25 cellular contexts compared by ENCODE assay signal in genomic region chr15:84985158-84985557, GRCh38. TPM values are rescaled to one million over a fixed set of nuclear protein-coding genes. Genes with fewer than 3 reads are reported as not detected.
A peak's percentile ranks its signal among the peaks of the same experiment; 100 is the strongest.
DNase-seq lines count a peak whose midpoint lies in the region; ATAC-seq and TF ChIP-seq lines count a peak whose summit lies in the region.
"Had no signal": no experiment of that assay in that cellular context is flagged by ENCODE, and none has a peak within 500 bp of the region (broad histone marks: within the 10 kb centered on the region; RNA-seq: fewer than 3 reads in every experiment).

No MANE protein-coding gene starts in this region.

- no peak for TF ChIP-seq CTCF in HEK293 (tag by site-specific recombination; IDR thresholded peaks at IDR 0.05)
- no peak for TF ChIP-seq CTCF in dorsolateral prefrontal cortex (IDR thresholded peaks at IDR 0.05 in 54 of 56, conservative IDR thresholded peaks at IDR 0.05 in 2 of 56; ENCODE audit: low read depth in 1 of 56, partially characterized antibody in 56 of 56)

- no CpG with 5 or more reads among the region's 2 CpGs for WGBS in trophoblast cell (ENCODE audit: extremely low coverage, insufficient coverage, insufficient read length)

- intact Hi-C loops in dorsolateral prefrontal cortex (cut with DNase I), result loop anchor here in 1 of 2 donors (5.0 kb wide), 1 partner anchor 37 kb away; no protein-coding TSS in a partner anchor

- no peak overlapping the region for H3K27ac ChIP-seq in BLaER1
- H3K27ac ChIP-seq in HEK293 (ENCODE audit: extremely low read depth, low read depth, low read length), result no peak overlapping the region; the same call in 1 of the 2 replicates
- peak overlapping the region in 53 of 59 donors; percentile 5 to 98 (median 94) for H3K27ac ChIP-seq in dorsolateral prefrontal cortex
- H3K27ac ChIP-seq in trophoblast cell (ENCODE audit: low read depth, low read length), result no peak overlapping the region
- H3K27ac ChIP-seq: psoas muscle, SJCRH30, tibial artery had no signal

- H3K4me3 ChIP-seq in BLaER1 (no peak overlapping the region), HEK293 (ENCODE audit: low read depth, low read length) (no peak overlapping the region), dorsolateral prefrontal cortex (peak overlapping the region in 49 of 59 donors; percentile 1 to 96 (median 88)), trophoblast cell (ENCODE audit: low read depth, low read length) (no peak overlapping the region)
- H3K4me3 ChIP-seq: psoas muscle, SJCRH30, tibial artery had no signal

- H3K4me1 Mint-ChIP-seq in stimulated activated naive B cell treated with anti-CD40 and anti-IgM and Interleukin-4, amounts not matched to agents 10 μg/mL and 1 μg/mL and 100 μg/mL, for 72 hours, result peaks cover 24 to 65% of the 10 kb centered on the region in 2 donors

- H2BK12ac ChIP-seq in trophoblast cell (ENCODE audit: low read length), result no peak overlapping the region

- H3K9me3 ChIP-seq in BLaER1 (no peaks in the 10 kb centered on the region), HEK293 (ENCODE audit: control insufficient read depth, insufficient read depth, low read depth, low read length) (no peaks in the 10 kb centered on the region), trophoblast cell (ENCODE audit: insufficient read depth, low read depth, low read length) (no peaks in the 10 kb centered on the region)
- H3K9me3 ChIP-seq: psoas muscle, SJCRH30, tibial artery had no signal

- H4K91ac ChIP-seq in trophoblast cell (ENCODE audit: low read depth, low read length), result no peak overlapping the region

- no peak overlapping the region for H2BK120ac ChIP-seq in trophoblast cell (ENCODE audit: insufficient read depth, low read length, poor library complexity)

- no peak for ATAC-seq in stimulated activated naive B cell treated with anti-CD40 and anti-IgM and Interleukin-4, amounts not matched to agents 10 μg/mL and 1 μg/mL and 100 μg/mL, for 72 hours (replicated peaks)
- ATAC-seq in HG03196 (IDR thresholded peaks at IDR 0.05; ENCODE audit: unreplicated experiment), result no peak
- ATAC-seq: activated T-helper 17 cell treated with anti-CD3 and anti-CD28 coated beads, Interleukin-2, amount 50 U/mL, for 72 hours; left colon; psoas muscle; stimulated activated naive CD8-positive, alpha-beta T cell treated with anti-CD3 and anti-CD28 coated beads, Interleukin-15, Interleukin-2, amounts not matched to agents 100 U/mL and 50 U/mL, for 24 hours had no signal

- H3K9ac ChIP-seq in BLaER1 (no peak overlapping the region), trophoblast cell (ENCODE audit: low read length) (no peak overlapping the region)

- no peak overlapping the region for H4K8ac ChIP-seq in trophoblast cell (ENCODE audit: low read depth, low read length)

- 0 out of 2 replicates have a peak overlapping the region, but pooled peaks have one; percentile 11 for H3K4me2 ChIP-seq in BLaER1
- H3K4me2 ChIP-seq in trophoblast cell (ENCODE audit: low read length), result no peak overlapping the region

- no peaks in the 10 kb centered on the region for H3K36me3 Mint-ChIP-seq in stimulated activated naive B cell treated with anti-CD40 and anti-IgM and Interleukin-4, amounts not matched to agents 10 μg/mL and 1 μg/mL and 100 μg/mL, for 72 hours
- H3K36me3 Mint-ChIP-seq: immature natural killer cell, memory B cell had no signal

- H2BK5ac ChIP-seq in trophoblast cell (ENCODE audit: low read depth, low read length, poor library complexity), result no peak overlapping the region

- POLR2A ChIA-PET in HEK293 (lab: Yijun Ruan, JAX), result no interaction called here

- no peak overlapping the region for H3K23ac ChIP-seq in trophoblast cell (ENCODE audit: low read length)

- H4K20me1 ChIP-seq in BLaER1, result peaks cover 49% of the 10 kb centered on the region

- H3K18ac ChIP-seq in trophoblast cell (ENCODE audit: low read length), result no peak overlapping the region

- H3K27me3 Mint-ChIP-seq in stimulated activated naive B cell treated with anti-CD40 and anti-IgM and Interleukin-4, amounts not matched to agents 10 μg/mL and 1 μg/mL and 100 μg/mL, for 72 hours, result no peaks in the 10 kb centered on the region
- H3K27me3 Mint-ChIP-seq: activated T-helper 17 cell treated with anti-CD3 and anti-CD28 coated beads, Interleukin-2, amount 50 U/mL, for 72 hours; dendritic cell treated with granulocyte-macrophage colony-stimulating factor and Interleukin-4, amounts not matched to agents 40 ng/mL and 50 ng/mL, for 4 days; memory B cell had no signal

- no peak overlapping the region for H2AFZ ChIP-seq in trophoblast cell (ENCODE audit: insufficient read depth, low read length, poor library complexity)

- H3K27ac Mint-ChIP-seq in stimulated activated naive B cell treated with anti-CD40 and anti-IgM and Interleukin-4, amounts not matched to agents 10 μg/mL and 1 μg/mL and 100 μg/mL, for 72 hours, result peak overlapping the region; percentile 14
- H3K27ac Mint-ChIP-seq: activated naive CD8-positive, alpha-beta T cell treated with anti-CD3 and anti-CD28 coated beads for 36 hours; activated T-helper 17 cell treated with anti-CD3 and anti-CD28 coated beads, Interleukin-2, amount 50 U/mL, for 72 hours; dendritic cell treated with granulocyte-macrophage colony-stimulating factor and Interleukin-4, amounts not matched to agents 40 ng/mL and 50 ng/mL, for 4 days; memory B cell had no signal

- H3K4ac ChIP-seq in trophoblast cell (ENCODE audit: low read depth, low read length), result no peak overlapping the region

- DNase-seq in dorsolateral prefrontal cortex, result no peak
- DNase-seq in stimulated activated naive B cell treated with anti-CD40 and anti-IgM and Interleukin-4, amounts not matched to agents 10 μg/mL and 1 μg/mL and 100 μg/mL, for 72 hours, result no peak
- no peak for DNase-seq in trophoblast cell
- no peak for DNase-seq in NCI-H226
- DNase-seq: activated CD4-positive, alpha-beta T cell treated with anti-CD3 and anti-CD28 coated beads, Interleukin-2, amount 50 U/mL, for 4 hours; activated naive CD8-positive, alpha-beta T cell treated with anti-CD3 and anti-CD28 coated beads for 36 hours; central memory CD4-positive, alpha-beta T cell; DMS153; GOT3; immature natural killer cell; left colon; NCI-H1105; NCI-H1930; NCI-H69; nucleus accumbens; psoas muscle; SJCRH30; stimulated activated naive CD8-positive, alpha-beta T cell treated with anti-CD3 and anti-CD28 coated beads, Interleukin-15, Interleukin-2, amounts not matched to agents 100 U/mL and 50 U/mL, for 24 hours; tibial artery had no signal

- H3K4me1 ChIP-seq in BLaER1, result peaks cover 49% of the 10 kb centered on the region
- H3K4me1 ChIP-seq in HEK293 (ENCODE audit: control insufficient read depth, insufficient read depth, low read length), result peaks cover 26% of the 10 kb centered on the region
- H3K4me1 ChIP-seq in trophoblast cell (ENCODE audit: control insufficient read depth in 1 of 2, insufficient read depth in 2 of 2, low read length in 2 of 2), result peaks cover 0 to 3% of the 10 kb centered on the region in 2 experiments
- H3K4me1 ChIP-seq: SJCRH30 had no signal

- peaks cover 36% of the 10 kb centered on the region for H3K27me3 ChIP-seq in BLaER1
- H3K27me3 ChIP-seq in dorsolateral prefrontal cortex, result no peaks in the 10 kb centered on the region
- peaks cover 8% of the 10 kb centered on the region for H3K27me3 ChIP-seq in trophoblast cell (ENCODE audit: insufficient read depth, low read length)
- H3K27me3 ChIP-seq: SJCRH30, tibial artery had no signal

- peaks cover 8% of the 10 kb centered on the region for H3K79me2 ChIP-seq in trophoblast cell (ENCODE audit: control insufficient read depth, insufficient read depth, low read length, poor library complexity)

- H3K36me3 ChIP-seq in BLaER1 (no peaks in the 10 kb centered on the region), HEK293 (ENCODE audit: control insufficient read depth in 2 of 2, insufficient read depth in 1 of 2, low read length in 2 of 2) (no peaks in the 10 kb centered on the region), trophoblast cell (ENCODE audit: control insufficient read depth in 1 of 2, insufficient read depth in 2 of 2, low read length in 2 of 2) (no peaks in the 10 kb centered on the region)
- H3K36me3 ChIP-seq: SJCRH30, tibial artery had no signal

- no peak overlapping the region for H3K14ac ChIP-seq in trophoblast cell (ENCODE audit: low read length)

- no peak overlapping the region for H3K4me3 Mint-ChIP-seq in stimulated activated naive B cell treated with anti-CD40 and anti-IgM and Interleukin-4, amounts not matched to agents 10 μg/mL and 1 μg/mL and 100 μg/mL, for 72 hours
- H3K4me3 Mint-ChIP-seq: activated naive CD8-positive, alpha-beta T cell treated with anti-CD3 and anti-CD28 coated beads for 36 hours; activated T-helper 17 cell treated with anti-CD3 and anti-CD28 coated beads, Interleukin-2, amount 50 U/mL, for 72 hours; dendritic cell treated with granulocyte-macrophage colony-stimulating factor and Interleukin-4, amounts not matched to agents 40 ng/mL and 50 ng/mL, for 4 days; immature natural killer cell; memory B cell had no signal

- CTCF ChIA-PET in HEK293 (lab: Yijun Ruan, JAX), result no interaction called here

- peaks cover 15% of the 10 kb centered on the region for H3K79me1 ChIP-seq in trophoblast cell (ENCODE audit: low read length)

- no peak overlapping the region for H2AK5ac ChIP-seq in trophoblast cell (ENCODE audit: low read length)

- no peak overlapping the region for H4K12ac ChIP-seq in trophoblast cell (ENCODE audit: low read depth, low read length)

- H3K9me3 Mint-ChIP-seq in stimulated activated naive B cell treated with anti-CD40 and anti-IgM and Interleukin-4, amounts not matched to agents 10 μg/mL and 1 μg/mL and 100 μg/mL, for 72 hours, result no peaks in the 10 kb centered on the region
- H3K9me3 Mint-ChIP-seq: activated naive CD8-positive, alpha-beta T cell treated with anti-CD3 and anti-CD28 coated beads for 36 hours; activated T-helper 17 cell treated with anti-CD3 and anti-CD28 coated beads, Interleukin-2, amount 50 U/mL, for 72 hours; dendritic cell treated with granulocyte-macrophage colony-stimulating factor and Interleukin-4, amounts not matched to agents 40 ng/mL and 50 ng/mL, for 4 days; immature natural killer cell; memory B cell had no signal

TF ChIP-seq in HEK293, 187 proteins besides CTCF, POLR2A, EP300 and RAD21 (continues in another document):
- peak; percentile 84 for TF ChIP-seq WT1 (tag by site-specific recombination; IDR thresholded peaks at IDR 0.05)
- no peak for TF ChIP-seq ZFP41 (tag by site-specific recombination; IDR thresholded peaks at IDR 0.05; ENCODE audit: borderline replicate concordance)
- TF ChIP-seq ATF2 (tag by site-specific recombination; IDR thresholded peaks at IDR 0.05; ENCODE audit: low read depth), result no peak

RNA-seq across cellular contexts. Expression of gene PDE8A, which starts 3.5 kb away (rescaled TPM):
- total RNA-seq in dorsolateral prefrontal cortex, result 100 to 1,000 TPM in 47 of 120 experiments, 10 to 100 TPM in 73; 30.4 to 316 (median 86.1) TPM
- 16.1 and 17.6 TPM in 2 replicates for polyA plus RNA-seq in trophoblast cell (2013)

Comparison
In these comparisons a context has a peak if more than half of its experiments do, and no peak if none do; other contexts are left out.
1. H3K27ac ChIP-seq: peak in dorsolateral prefrontal cortex (53 of 59); none in BLaER1 (single experiment), HEK293 (single experiment) and trophoblast cell (single experiment).
2. H3K4me3 ChIP-seq: peak in dorsolateral prefrontal cortex (49 of 59); none in BLaER1 (single experiment), HEK293 (single experiment) and trophoblast cell (single experiment).